ENCODE assay signal across 8 cellular contexts in the genomic region with DNA sequence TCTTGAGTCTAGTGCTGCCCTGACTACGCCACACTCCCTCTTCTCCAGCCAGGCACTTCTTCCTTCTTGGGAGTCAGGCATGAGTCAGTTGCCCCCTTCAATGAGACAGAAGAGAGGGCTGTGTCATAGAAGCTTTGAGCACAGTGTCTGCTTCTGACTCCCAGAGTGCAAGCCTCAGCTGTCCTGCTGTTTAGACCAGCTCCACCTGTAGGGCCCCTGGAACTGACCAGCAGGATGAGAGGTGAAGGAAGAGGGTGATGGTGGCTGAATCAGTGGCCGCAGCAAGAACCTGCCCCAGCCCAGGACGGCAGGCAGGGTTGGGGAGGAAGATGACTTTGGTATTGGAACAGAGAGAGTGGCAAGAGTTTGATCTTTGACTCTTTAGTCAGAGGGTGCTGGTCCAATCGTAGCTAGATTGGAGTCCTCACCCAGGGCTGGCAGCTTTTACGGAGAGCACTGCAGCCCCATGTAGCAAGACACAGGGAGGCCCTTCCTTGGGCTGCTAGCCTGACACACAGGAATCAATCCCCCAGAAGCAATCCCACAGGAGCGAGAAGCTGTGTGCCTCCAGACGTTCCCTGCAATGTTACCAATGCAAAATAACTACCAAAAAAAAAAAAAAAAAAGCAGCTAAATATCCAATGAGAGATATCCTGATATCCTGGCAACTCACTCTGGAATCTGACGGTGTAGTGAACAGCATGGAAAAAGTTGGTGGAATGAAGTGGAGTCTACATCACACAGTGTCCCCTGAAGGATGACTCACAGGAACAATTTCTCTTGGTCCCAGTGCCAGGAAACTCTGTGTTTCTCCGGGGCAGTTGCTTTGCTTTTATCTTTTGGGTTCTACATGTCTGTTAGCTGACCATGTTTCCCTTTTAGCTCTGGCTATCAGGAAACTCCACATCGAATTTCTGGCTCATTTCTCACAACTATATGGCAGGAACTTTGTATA. TPM values are rescaled to one million over a fixed set of nuclear protein-coding genes. Genes with fewer than 3 reads are reported as not detected.
A peak's percentile ranks its signal among the peaks of the same experiment; 100 is the strongest.
DNase-seq lines count a peak whose midpoint lies in the region; ATAC-seq and TF ChIP-seq lines count a peak whose summit lies in the region.
"Had no signal": no experiment of that assay in that cellular context is flagged by ENCODE, and none has a peak within 500 bp of the region (broad histone marks: within the 10 kb centered on the region; RNA-seq: fewer than 3 reads in every experiment).

No MANE protein-coding gene starts in this region.

- peak overlapping the region; percentile 55 for H3K4me3 Mint-ChIP-seq in chondrocyte (ENCODE audit: unreplicated experiment)
- no peak overlapping the region for H3K4me3 Mint-ChIP-seq in activated CD4-positive, alpha-beta T cell treated with anti-CD3 and anti-CD28 coated beads for 36 hours
- H3K4me3 Mint-ChIP-seq: activated naive CD4-positive, alpha-beta T cell treated with anti-CD3 and anti-CD28 coated beads, Interleukin-2, amount 50 U/mL, for 24 hours had no signal

- intact Hi-C loops in activated CD4-positive, alpha-beta T cell treated with anti-CD3 and anti-CD28 coated beads for 36 hours (cut with DNase I, micrococcal nuclease), result no loop called here

- CTCF ChIA-PET in activated CD4-positive, alpha-beta T cell treated with anti-CD3 and anti-CD28 coated beads for 36 hours (lab: Charles Lee), result interaction anchor here (0.5 to 0.6 kb wide), 3 partner anchors 17 to 273 kb away, joined by 3 to 4 read pairs (median 4); a partner anchor contains a TSS

- no peaks in the 10 kb centered on the region for H3K27me3 Mint-ChIP-seq in chondrocyte (ENCODE audit: low read depth)
- H3K27me3 Mint-ChIP-seq in activated CD4-positive, alpha-beta T cell treated with anti-CD3 and anti-CD28 coated beads for 36 hours, result no peaks in the 10 kb centered on the region
- H3K27me3 Mint-ChIP-seq: activated naive CD4-positive, alpha-beta T cell treated with anti-CD3 and anti-CD28 coated beads, Interleukin-2, amount 50 U/mL, for 24 hours had no signal

- ATAC-seq in GM18519 (IDR thresholded peaks at IDR 0.05; ENCODE audit: low FRiP score, unreplicated experiment), result no peak
- no peak for ATAC-seq in activated CD4-positive, alpha-beta T cell treated with anti-CD3 and anti-CD28 coated beads for 36 hours

- no peaks in the 10 kb centered on the region for H3K36me3 Mint-ChIP-seq in chondrocyte (ENCODE audit: low read depth)
- H3K36me3 Mint-ChIP-seq in activated CD4-positive, alpha-beta T cell treated with anti-CD3 and anti-CD28 coated beads for 36 hours (ENCODE audit: low read depth), result no peaks in the 10 kb centered on the region
- H3K36me3 Mint-ChIP-seq: activated naive CD4-positive, alpha-beta T cell treated with anti-CD3 and anti-CD28 coated beads, Interleukin-2, amount 50 U/mL, for 24 hours had no signal

- DNase-seq in GM04503 (ENCODE audit: low read depth) (peak; percentile 67), chondrocyte (ENCODE audit: low spot score) (no peak), non-pigmented ciliary epithelial cell (ENCODE audit: low read depth) (peak; percentile 58), SKM-1 (lab: John Stamatoyannopoulos, UW; ENCODE audit: unreplicated experiment) (no peak)
- no peak for DNase-seq in activated CD4-positive, alpha-beta T cell treated with anti-CD3 and anti-CD28 coated beads for 36 hours
- DNase-seq: NCI-H1436 treated with DMSO at 0.1 percent for 48 hours had no signal

- H3K27ac Mint-ChIP-seq in chondrocyte (ENCODE audit: unreplicated experiment), result peak overlapping the region; percentile 99
- H3K27ac Mint-ChIP-seq in activated CD4-positive, alpha-beta T cell treated with anti-CD3 and anti-CD28 coated beads for 36 hours, result no peak overlapping the region

- H3K9me3 Mint-ChIP-seq in chondrocyte (ENCODE audit: low read depth), result no peaks in the 10 kb centered on the region
- H3K9me3 Mint-ChIP-seq in activated CD4-positive, alpha-beta T cell treated with anti-CD3 and anti-CD28 coated beads for 36 hours (ENCODE audit: low read depth), result no peaks in the 10 kb centered on the region
- H3K9me3 Mint-ChIP-seq: activated naive CD4-positive, alpha-beta T cell treated with anti-CD3 and anti-CD28 coated beads, Interleukin-2, amount 50 U/mL, for 24 hours had no signal

- H3K4me1 Mint-ChIP-seq in chondrocyte (ENCODE audit: low read depth), result peaks cover 46% of the 10 kb centered on the region
- H3K4me1 Mint-ChIP-seq in activated CD4-positive, alpha-beta T cell treated with anti-CD3 and anti-CD28 coated beads for 36 hours, result no peaks in the 10 kb centered on the region
- H3K4me1 Mint-ChIP-seq: activated naive CD4-positive, alpha-beta T cell treated with anti-CD3 and anti-CD28 coated beads, Interleukin-2, amount 50 U/mL, for 24 hours had no signal

- TF ChIP-seq CTCF in chondrocyte (IDR thresholded peaks at IDR 0.05), result no peak

- POLR2A ChIA-PET in activated CD4-positive, alpha-beta T cell treated with anti-CD3 and anti-CD28 coated beads for 36 hours (lab: Charles Lee), result no interaction called here

RNA-seq across cellular contexts. Expression of a gene that starts 6.9 kb away (rescaled TPM):
- not detected in 3 replicates for total RNA-seq in chondrocyte
- total RNA-seq in activated CD4-positive, alpha-beta T cell treated with anti-CD3 and anti-CD28 coated beads for 36 hours, result not detected

RNA-seq across cellular contexts. Expression of a gene that starts 12.2 kb away (rescaled TPM):
- total RNA-seq in chondrocyte, result 0.12 TPM in 1 of 3 replicates, not detected in the others
- not detected for total RNA-seq in activated CD4-positive, alpha-beta T cell treated with anti-CD3 and anti-CD28 coated beads for 36 hours

RNA-seq across cellular contexts. Expression of a gene that starts 23.8 kb away (rescaled TPM):
- total RNA-seq in chondrocyte, result 0.46 to 0.60 TPM (median 0.54 TPM) in 3 replicates
- not detected for total RNA-seq in activated CD4-positive, alpha-beta T cell treated with anti-CD3 and anti-CD28 coated beads for 36 hours

RNA-seq across cellular contexts. Expression of a gene that starts 36.9 kb away (rescaled TPM):
- total RNA-seq in chondrocyte, result 11.3 to 13.7 TPM (median 11.8 TPM) in 3 replicates
- total RNA-seq in activated CD4-positive, alpha-beta T cell treated with anti-CD3 and anti-CD28 coated beads for 36 hours, result 1 to 10 TPM; 3.9 to 5.3 TPM

RNA-seq across cellular contexts. Expression of a gene that starts 44.1 kb away (rescaled TPM):
- total RNA-seq in chondrocyte, result 20.1 to 20.9 TPM (median 20.1 TPM) in 3 replicates
- 1 to 10 TPM; 8.5 to 8.9 TPM for total RNA-seq in activated CD4-positive, alpha-beta T cell treated with anti-CD3 and anti-CD28 coated beads for 36 hours

Comparison
In these comparisons a context has a peak if more than half of its experiments do, and no peak if none do; other contexts are left out.
1. DNase-seq: peak in GM04503 (single experiment) and non-pigmented ciliary epithelial cell (single experiment); none in chondrocyte (single experiment), activated CD4-positive, alpha-beta T cell treated with anti-CD3 and anti-CD28 coated beads for 36 hours (single experiment) and SKM-1 (single experiment).